8 cellular contexts compared by ENCODE assay signal in the genomic region with DNA sequence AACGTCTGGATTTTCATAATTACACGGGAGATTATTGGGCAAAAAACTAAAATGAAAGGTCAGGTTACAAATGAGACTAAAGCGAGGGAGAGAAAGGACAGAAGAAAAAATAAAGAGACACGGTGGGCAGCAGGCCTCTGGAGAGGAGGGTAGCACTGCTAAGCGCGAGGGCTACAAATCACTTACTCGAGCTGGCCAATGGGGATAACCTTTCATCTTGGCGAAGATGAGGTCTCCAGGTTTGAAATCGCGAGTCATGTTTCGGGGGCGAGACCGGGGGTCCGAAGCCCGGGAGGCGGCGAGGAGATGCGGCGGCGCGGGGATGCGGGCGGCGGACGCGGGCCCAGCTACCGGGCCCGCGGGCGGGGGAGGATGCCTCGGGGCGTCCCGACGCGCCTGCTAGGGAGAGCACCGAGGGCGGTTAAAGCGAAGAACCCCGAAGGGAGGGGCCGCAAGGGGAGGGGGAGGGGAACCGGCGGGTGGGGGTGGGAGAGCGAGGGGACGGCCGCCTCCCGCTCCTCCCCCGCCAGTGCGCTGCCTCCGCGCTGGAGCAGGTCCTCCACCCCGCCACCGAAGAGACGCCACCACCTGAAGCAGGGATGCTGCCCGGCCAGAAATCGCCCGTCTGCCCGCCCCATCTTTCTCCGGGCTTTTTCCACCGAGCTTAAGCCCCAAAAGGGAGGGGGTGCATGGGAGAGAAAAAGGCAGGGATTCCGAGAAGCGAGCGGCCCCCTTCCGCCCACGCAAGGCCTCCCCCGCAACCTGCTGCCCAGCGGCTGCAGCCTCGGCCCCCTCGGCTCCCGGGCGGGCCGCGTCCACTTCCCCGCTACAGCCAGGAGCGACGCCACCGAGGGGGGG. TPM values are rescaled to one million over a fixed set of nuclear protein-coding genes. Genes with fewer than 3 reads are reported as not detected.
DNase-seq lines count a peak whose midpoint lies in the region; ATAC-seq and TF ChIP-seq lines count a peak whose summit lies in the region.

No MANE protein-coding gene starts in this region.

- peaks cover 38% of the 10 kb centered on the region for H3K36me3 Mint-ChIP-seq in central memory CD8-positive, alpha-beta T cell (ENCODE audit: insufficient read depth)

- no peak for TF ChIP-seq CTCF in left lung (IDR thresholded peaks at IDR 0.05)

- no peaks in the 10 kb centered on the region for H3K9me3 Mint-ChIP-seq in central memory CD8-positive, alpha-beta T cell

- H3K27me3 Mint-ChIP-seq in central memory CD8-positive, alpha-beta T cell: no peaks in the 10 kb centered on the region

- peak overlapping the region; percentile 98 to 99 for H3K4me3 ChIP-seq in left lung

- DNase-seq in Daoy (ENCODE audit: low read depth) (peak; percentile 14), KBM-7 (peak; percentile 32), left lung (peak; percentile 51 to 85), 8988T (no peak)
- peak; percentile 34 for DNase-seq in activated CD4-positive, CD25-positive, alpha-beta regulatory T cell treated with anti-CD3 and anti-CD28 coated beads, Interleukin-2, amount 50 U/mL, for 16 hours (ENCODE audit: low read depth, low spot score)
- peak in 1 of 2 donors; percentile 21 for DNase-seq in central memory CD8-positive, alpha-beta T cell (ENCODE audit: low spot score in 2 of 2)
- peak; percentile 71 for DNase-seq in stimulated activated CD4-positive, alpha-beta T cell treated with anti-CD3 and anti-CD28 coated beads, Interleukin-4, amount 100 ng/mL, for 1 hour

- H3K27me3 ChIP-seq in left lung: no peaks in the 10 kb centered on the region

- peak overlapping the region; percentile 82 for H3K4me3 Mint-ChIP-seq in central memory CD8-positive, alpha-beta T cell

- peaks cover 0 to 20% of the 10 kb centered on the region in 2 donors for H3K36me3 ChIP-seq in left lung

- intact Hi-C loops in left lung (cut with DNase I): no loop called here

- peak overlapping the region; percentile 92 to 94 for H3K27ac ChIP-seq in left lung

- peaks cover 0 to 24% of the 10 kb centered on the region in 2 donors for H3K4me1 ChIP-seq in left lung

- no peaks in the 10 kb centered on the region for H3K9me3 ChIP-seq in left lung

- peak overlapping the region; percentile 97 for H3K27ac Mint-ChIP-seq in central memory CD8-positive, alpha-beta T cell (ENCODE audit: low read depth)

- in situ Hi-C loops in KBM-7 (cut with MboI; ENCODE audit: low pct_unique_long_range_greater_than_20kb, low sequenced_read_pairs): no loop called here

- H3K4me1 Mint-ChIP-seq in central memory CD8-positive, alpha-beta T cell: peaks cover 45% of the 10 kb centered on the region

- ATAC-seq in GM21619 (IDR thresholded peaks at IDR 0.05; ENCODE audit: unreplicated experiment) (peak; percentile 38), left lung (peak; percentile 78)
- peak; percentile 45 for ATAC-seq in central memory CD8-positive, alpha-beta T cell (replicated peaks; ENCODE audit: extremely low read depth, poor library complexity, severe bottlenecking)

RNA-seq across cellular contexts. Expression of gene PSIP1, which starts 0.6 kb away (rescaled TPM):
- total RNA-seq in Daoy (2014; rRNA removed; shearing (Covaris generic)): 31.5 and 32.9 TPM in 2 replicates
- total RNA-seq in left lung: 10 to 100 TPM; 32.7 to 33.5 TPM

RNA-seq across cellular contexts. Expression of gene CCDC171, which starts 42.7 kb away (rescaled TPM):
- total RNA-seq in Daoy (2014; rRNA removed; shearing (Covaris generic)): 0.57 TPM in 2 replicates
- total RNA-seq in left lung: 1 to 10 TPM; 2.0 to 2.3 TPM
